8 cellular contexts compared by ENCODE assay signal in genomic region chr19:54114340-54114826, GRCh38. TPM values are rescaled to one million over a fixed set of nuclear protein-coding genes. Genes with fewer than 3 reads are reported as not detected.
A peak's percentile ranks its signal among the peaks of the same experiment; 100 is the strongest.
DNase-seq lines count a peak whose midpoint lies in the region; ATAC-seq and TF ChIP-seq lines count a peak whose summit lies in the region.

No MANE protein-coding gene starts in this region.

- peak overlapping the region; percentile 93 for H3K4me2 ChIP-seq in SK-N-SH

- ATAC-seq in GM21367 (IDR thresholded peaks at IDR 0.05; ENCODE audit: unreplicated experiment) (peak; percentile 25), HG03095 (IDR thresholded peaks at IDR 0.05; ENCODE audit: unreplicated experiment) (no peak)

- H3K4me1 ChIP-seq in SK-N-SH (ENCODE audit: control insufficient read depth in 1 of 2, insufficient read depth in 2 of 2, low read depth in 1 of 2, low read length in 1 of 2) (peaks cover 0 to 14% of the 10 kb centered on the region in 2 experiments; a peak in 1 of 4 replicates), iPS DF 6.9 (ENCODE audit: control insufficient read depth, insufficient read depth, low read length) (no peaks in the 10 kb centered on the region; the same call in 1 of the 2 replicates)

- peak overlapping the region; percentile 80 for H3K9ac ChIP-seq in SK-N-SH

- H4K20me1 ChIP-seq in SK-N-SH (ENCODE audit: insufficient read depth), result peaks cover 2% of the 10 kb centered on the region; the same call in 1 of the 2 replicates

- H3K79me2 ChIP-seq in SK-N-SH (ENCODE audit: insufficient read depth), result peaks cover 49% of the 10 kb centered on the region

- no peaks in the 10 kb centered on the region for H3K27me3 ChIP-seq in SK-N-SH (ENCODE audit: insufficient read depth)
- no peaks in the 10 kb centered on the region for H3K27me3 ChIP-seq in iPS DF 6.9 (ENCODE audit: control insufficient read depth, insufficient read depth, low read length)

- CTCF ChIA-PET in SK-N-SH (lab: Yijun Ruan, JAX), result no interaction called here

- TF ChIP-seq CTCF in AG09309 (IDR thresholded peaks at IDR 0.05; ENCODE audit: control insufficient read depth, insufficient read depth, low read depth, low read length, missing control alignments) (no peak), SK-N-SH (IDR thresholded peaks at IDR 0.05) (no peak)

- no peak for TF ChIP-seq EP300 in SK-N-SH (IDR thresholded peaks at IDR 0.05; ENCODE audit: borderline replicate concordance in 1 of 2, low read depth in 1 of 2, low read length in 1 of 2)

- H3K4me3 ChIP-seq in AG09309 (ENCODE audit: control insufficient read depth, low read depth, low read length) (peak overlapping the region; percentile 78), SK-N-SH (ENCODE audit: low read depth in 2 of 2, low read length in 1 of 2) (peak overlapping the region; percentile 74 to 78), iPS DF 6.9 (ENCODE audit: low read length) (peak overlapping the region; percentile 51; the same call in 1 of the 2 replicates), skeletal muscle cell (ENCODE audit: low read depth, low read length) (peak overlapping the region; percentile 94)

- H3K9me2 ChIP-seq in SK-N-SH, result no peaks in the 10 kb centered on the region

- H3K36me3 ChIP-seq in SK-N-SH (replicated peaks in 1 of 2; ENCODE audit: control insufficient read depth in 1 of 2, insufficient read depth in 2 of 2, low read length in 1 of 2), result peaks cover 18 to 19% of the 10 kb centered on the region in 2 experiments
- peaks cover 14% of the 10 kb centered on the region for H3K36me3 ChIP-seq in iPS DF 6.9 (ENCODE audit: control insufficient read depth, insufficient read depth, low read length)

- no peaks in the 10 kb centered on the region for H3F3A ChIP-seq in SK-N-SH (replicated peaks; ENCODE audit: insufficient read depth)

- POLR2A ChIA-PET in SK-N-SH (lab: Yijun Ruan, JAX), result interaction anchor here (0.6 to 3.0 kb wide), 8 partner anchors 10 to 1484 kb away, joined by 3 to 30 read pairs (median 3); partner anchors contain the start of genes CNOT3 and RPS9

- H3K27ac ChIP-seq in SK-N-SH (ENCODE audit: low read depth in 2 of 2, low read length in 1 of 2) (peak overlapping the region in 1 of 2 experiments; percentile 92; a peak in 1 of 4 replicates), iPS DF 6.9 (ENCODE audit: low read length) (no peak overlapping the region)

- 33% methylated on average over 17 of the region's 24 CpGs for WGBS in SK-N-SH (ENCODE audit: low lambda C conversion rate)
- whole genome bisulfite sequencing in iPS DF 6.9 (ENCODE audit: insufficient coverage, insufficient read length), result no CpG with 5 or more reads among the region's 24 CpGs

- H2AFZ ChIP-seq in SK-N-SH (ENCODE audit: low read depth), result no peak overlapping the region

- H3K9me3 ChIP-seq in SK-N-SH, result no peaks in the 10 kb centered on the region
- no peaks in the 10 kb centered on the region for H3K9me3 ChIP-seq in iPS DF 6.9 (ENCODE audit: control insufficient read depth, insufficient read depth, low read length)

- no peak for DNase-seq in AG09309 (ENCODE audit: low read depth)
- peak; percentile 52 for DNase-seq in SK-N-SH
- peak; percentile 59 for DNase-seq in astrocyte of the hippocampus (ENCODE audit: low read depth, low spot score)
- DNase-seq in iPS DF 6.9 (ENCODE audit: low read depth, low spot score), result no peak
- DNase-seq in skeletal muscle cell (ENCODE audit: low read depth), result no peak
- DNase-seq in COR-L47 (lab: John Stamatoyannopoulos, UW), result no peak

- no peak for TF ChIP-seq RAD21 in SK-N-SH (IDR thresholded peaks at IDR 0.05; ENCODE audit: low read length)

TF ChIP-seq in SK-N-SH, 30 proteins besides CTCF, POLR2A, EP300 and RAD21:
- TF ChIP-seq FOXM1 (IDR thresholded peaks at IDR 0.05; ENCODE audit: low read depth), result no peak
- no peak for TF ChIP-seq FOXJ3 (CRISPR knock-in tag; IDR thresholded peaks at IDR 0.05)
- no peak for TF ChIP-seq PBX3 (IDR thresholded peaks at IDR 0.05)
- TF ChIP-seq SMC3 (IDR thresholded peaks at IDR 0.05; ENCODE audit: low read depth, low read length), result no peak
- TF ChIP-seq TCF12 (IDR thresholded peaks at IDR 0.05), result no peak
- no peak for TF ChIP-seq FOSL2 (IDR thresholded peaks at IDR 0.05; ENCODE audit: borderline replicate concordance, low read depth)
- no peak for TF ChIP-seq RCOR1 (IDR thresholded peaks at IDR 0.05; ENCODE audit: low read length)
- no peak for TF ChIP-seq CHD2 (IDR thresholded peaks at IDR 0.05; ENCODE audit: low read length, partially characterized antibody)
- peak; percentile 58; the same call in 1 of the 2 replicates for TF ChIP-seq USF1 (IDR thresholded peaks at IDR 0.05; ENCODE audit: borderline replicate concordance, low read depth)
- no peak for TF ChIP-seq JUND (IDR thresholded peaks at IDR 0.05)
- peak; percentile 35; the same call in 1 of the 2 replicates for TF ChIP-seq ELF1 (IDR thresholded peaks at IDR 0.05)
- TF ChIP-seq GATA2 (CRISPR knock-in tag; IDR thresholded peaks at IDR 0.05), result no peak
- TF ChIP-seq SIN3A (IDR thresholded peaks at IDR 0.05; ENCODE audit: borderline replicate concordance, low read depth, low read length), result no peak
- TF ChIP-seq USF2 (IDR thresholded peaks at IDR 0.05; ENCODE audit: borderline replicate concordance, low read depth, low read length), result no peak
- no peak for TF ChIP-seq POLR2AphosphoS5 (IDR thresholded peaks at IDR 0.05; ENCODE audit: low read depth, low read length)
- TF ChIP-seq GABPA (IDR thresholded peaks at IDR 0.05; ENCODE audit: low read depth), result peak; percentile 53
- no peak for TF ChIP-seq TAF1 (IDR thresholded peaks at IDR 0.05; ENCODE audit: borderline replicate concordance, low read depth, low read length)
- TF ChIP-seq YY1 (IDR thresholded peaks at IDR 0.05; ENCODE audit: low read depth), result no peak
- no peak for TF ChIP-seq TEAD4 (IDR thresholded peaks at IDR 0.05; ENCODE audit: borderline replicate concordance, insufficient read depth)
- TF ChIP-seq EZH2phosphoT487 (IDR thresholded peaks at IDR 0.05; ENCODE audit: borderline replicate concordance, low read depth), result no peak
TF ChIP-seq in SK-N-SH: peak in this region for 3.

RNA-seq across cellular contexts. Expression of gene TFPT, which starts 1.1 kb away (rescaled TPM):
- polyA plus RNA-seq in SK-N-SH (2012; rRNA removed), result 39.8 and 49.7 TPM in 2 replicates
- polyA plus RNA-seq in SK-N-SH (2012; cell fraction: cytosol; rRNA removed), result 34.0 and 36.9 TPM in 2 replicates
- polyA plus RNA-seq in SK-N-SH (2012; cell fraction: nucleus; rRNA removed), result 27.1 and 39.4 TPM in 2 replicates

RNA-seq across cellular contexts. Expression of gene PRPF31, which starts 1.2 kb away (rescaled TPM):
- 72.2 and 81.0 TPM in 2 replicates for polyA plus RNA-seq in SK-N-SH (2012; rRNA removed)
- 57.6 and 69.5 TPM in 2 replicates for polyA plus RNA-seq in SK-N-SH (2012; cell fraction: cytosol; rRNA removed)
- 129 and 133 TPM in 2 replicates for polyA plus RNA-seq in SK-N-SH (2012; cell fraction: nucleus; rRNA removed)

RNA-seq across cellular contexts. Expression of gene NDUFA3, which starts 11.7 kb away (rescaled TPM):
- polyA plus RNA-seq in SK-N-SH (2012; rRNA removed), result 71.5 and 87.0 TPM in 2 replicates
- 53.0 and 62.3 TPM in 2 replicates for polyA plus RNA-seq in SK-N-SH (2012; cell fraction: cytosol; rRNA removed)
- polyA plus RNA-seq in SK-N-SH (2012; cell fraction: nucleus; rRNA removed), result 37.8 and 38.0 TPM in 2 replicates

RNA-seq across cellular contexts. Expression of gene OSCAR, which starts 13.8 kb away (rescaled TPM):
- polyA plus RNA-seq in SK-N-SH (2012; rRNA removed), result 0.97 and 1.2 TPM in 2 replicates
- 0.68 TPM in 2 replicates for polyA plus RNA-seq in SK-N-SH (2012; cell fraction: cytosol; rRNA removed)
- polyA plus RNA-seq in SK-N-SH (2012; cell fraction: nucleus; rRNA removed), result 5.4 and 10.6 TPM in 2 replicates

RNA-seq across cellular contexts. Expression of gene CNOT3, which starts 23.2 kb away (rescaled TPM):
- 7.1 and 14.2 TPM in 2 replicates for polyA plus RNA-seq in SK-N-SH (2012; rRNA removed)
- 17.0 and 19.2 TPM in 2 replicates for polyA plus RNA-seq in SK-N-SH (2012; cell fraction: cytosol; rRNA removed)
- polyA plus RNA-seq in SK-N-SH (2012; cell fraction: nucleus; rRNA removed), result 32.8 and 34.3 TPM in 2 replicates

Comparison
In these comparisons a context has a peak if more than half of its experiments do, and no peak if none do; other contexts are left out.
1. DNase-seq: peak in SK-N-SH (single experiment) and astrocyte of the hippocampus (single experiment); none in AG09309 (single experiment), iPS DF 6.9 (single experiment), skeletal muscle cell (single experiment) and COR-L47 (single experiment).
2. Peak in every context shown above with its lines, with median percentiles within 50 percentile points of each other: H3K4me3 ChIP-seq.